In the genomic region with DNA sequence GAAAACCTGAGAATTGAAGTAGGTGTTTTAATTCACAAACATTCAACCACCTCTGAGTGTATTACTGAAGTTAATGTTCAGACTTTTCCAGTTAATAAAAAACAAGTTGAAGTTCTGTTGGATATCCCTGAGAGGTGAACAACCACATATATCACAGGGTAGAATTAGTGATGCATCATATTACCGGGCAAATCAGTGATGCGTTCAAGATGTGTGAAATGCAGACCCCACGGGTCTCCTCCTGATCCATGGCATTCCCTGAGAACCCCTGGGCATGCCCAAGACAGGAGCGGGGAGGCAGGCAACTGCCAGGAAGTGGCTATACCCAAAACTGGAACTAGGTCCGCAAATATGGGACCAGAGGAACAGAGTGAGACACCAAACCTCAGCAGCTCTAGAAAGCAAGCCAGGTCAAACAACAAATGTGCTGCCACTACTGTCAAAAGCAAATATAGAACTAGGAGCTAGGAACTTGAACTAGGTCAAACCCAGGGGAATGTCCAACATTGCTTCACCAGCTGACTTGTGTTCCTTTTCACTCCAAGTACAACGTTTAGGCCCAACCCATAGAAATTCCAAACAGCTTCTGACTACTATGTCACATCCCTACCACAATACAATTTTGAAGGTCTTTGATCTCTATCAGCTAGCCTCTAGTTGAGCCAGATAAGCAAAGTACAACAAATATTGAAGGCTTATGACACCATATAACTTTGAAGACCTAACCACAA, we compare ENCODE assay signal across 12 cellular contexts. TPM values are rescaled to one million over a fixed set of nuclear protein-coding genes. Genes with fewer than 3 reads are reported as not detected.
DNase-seq lines count a peak whose midpoint lies in the region; ATAC-seq, FAIRE-seq and TF ChIP-seq lines count a peak whose summit lies in the region.
"Had no signal": no experiment of that assay in that cellular context is flagged by ENCODE, and none has a peak within 500 bp of the region (broad histone marks: within the 10 kb centered on the region; RNA-seq: fewer than 3 reads in every experiment).

No MANE protein-coding gene starts in this region.

- no peak overlapping the region for H3K4me3 ChIP-seq in bronchial epithelial cell (ENCODE audit: low read depth, low read length)
- H3K4me3 ChIP-seq in HepG2 (replicated peaks in 1 of 3; ENCODE audit: insufficient read depth in 1 of 3, low read depth in 2 of 3, low read length in 3 of 3) = no peak overlapping the region
- no peak overlapping the region for H3K4me3 ChIP-seq in stomach

- no peak overlapping the region for H3K4me2 ChIP-seq in HepG2 (ENCODE audit: low read depth, low read length)

- H3K27me3 ChIP-seq in bronchial epithelial cell (ENCODE audit: control insufficient read depth, insufficient read depth, low read length) (no peaks in the 10 kb centered on the region), HepG2 (ENCODE audit: control insufficient read depth in 1 of 2, insufficient read depth in 2 of 2, low read length in 2 of 2) (peaks cover 1 to 38% of the 10 kb centered on the region in 2 experiments; a peak in 4 of 5 replicates), stomach (no peaks in the 10 kb centered on the region)

- intact Hi-C loops in HepG2 (cut with micrococcal nuclease; ENCODE audit: unreplicated experiment) (no loop called here), stomach (cut with DNase I; ENCODE audit: low total_unique reads) (no loop called here)

- POLR2A ChIA-PET in HepG2 (lab: Yijun Ruan, JAX) (interaction anchor here (0.7 to 0.9 kb wide), 2 partner anchors 47 to 52 kb away, joined by 3 read pairs; partner anchors contain the start of gene HAUS1), HEK293T (lab: Yijun Ruan, JAX) (no interaction called here)

- peak in 1 of 2 experiments; percentile 63; a peak in 2 of 4 replicates for TF ChIP-seq EP300 in HepG2 (IDR thresholded peaks at IDR 0.05; ENCODE audit: low read depth in 2 of 2, low read length in 2 of 2)
- peak; percentile 40; the same call in 1 of the 2 replicates for TF ChIP-seq EP300 in HepG2 (CRISPR knock-in tag; IDR thresholded peaks at IDR 0.05; ENCODE audit: borderline replicate concordance)
- TF ChIP-seq EP300 in stomach (IDR thresholded peaks at IDR 0.05) = no peak

- H3K27ac ChIP-seq in HepG2 (ENCODE audit: extremely low read length, insufficient read depth, low read length) (no peak overlapping the region), stomach (peak overlapping the region in 4 of 5 donors; percentile 5 to 68 (median 24))

- no peak overlapping the region for H2AFZ ChIP-seq in HepG2 (ENCODE audit: low read length)

- no peaks in the 10 kb centered on the region for H3K79me2 ChIP-seq in HepG2 (ENCODE audit: insufficient read depth, low read length)

- peaks cover 4% of the 10 kb centered on the region; the same call in 1 of the 2 replicates for H4K20me1 ChIP-seq in HepG2 (ENCODE audit: insufficient read depth, low read length)

- in situ Hi-C loops in HepG2 (cut with HindIII; ENCODE audit: extremely low pct_ligation_motif_present, low pct_unique_long_range_greater_than_20kb) = no loop called here

- CTCF ChIA-PET in HepG2 (lab: Yijun Ruan, JAX; ENCODE audit: low intra/inter-chr PET ratio, low total read pairs) (no interaction called here), HEK293T (lab: Yijun Ruan, JAX) (no interaction called here)

- DNase-seq in bronchial epithelial cell (ENCODE audit: low read depth) (peak; percentile 80), HepG2 (ENCODE audit: low spot score) (peak; percentile 98), stomach (peak; percentile 53), NCI-H2171 treated with DMSO at 0.1 percent for 48 hours (lab: John Stamatoyannopoulos, UW) (no peak), HEK293T (ENCODE audit: extremely low spot score) (no peak)
- DNase-seq: activated naive CD4-positive, alpha-beta T cell treated with anti-CD3 and anti-CD28 coated beads, Interleukin-2, amount 10 ng/mL, durations not matched to agents 7 days and 5 days; NCI-H2029 treated with DMSO at 0.1 percent for 48 hours had no signal

- TF ChIP-seq CTCF in bronchial epithelial cell (IDR thresholded peaks at IDR 0.05; ENCODE audit: insufficient read depth, low read length, severe bottlenecking) = no peak
- no peak for TF ChIP-seq CTCF in HepG2 (CRISPR knock-in tag; IDR thresholded peaks at IDR 0.05)
- TF ChIP-seq CTCF in stomach (IDR thresholded peaks at IDR 0.05) = no peak

- H3K4me1 ChIP-seq in HepG2 (ENCODE audit: insufficient read depth, low read length) (peaks cover 20% of the 10 kb centered on the region), stomach (peaks cover 10 to 39% (median 21%) of the 10 kb centered on the region in 4 donors)

- H3K36me3 ChIP-seq in bronchial epithelial cell (ENCODE audit: control insufficient read depth, insufficient read depth, low read length) = no peaks in the 10 kb centered on the region
- H3K36me3 ChIP-seq in HepG2 (replicated peaks in 1 of 2; ENCODE audit: control insufficient read depth in 1 of 2, insufficient read depth in 2 of 2, low read length in 2 of 2) = no peaks in the 10 kb centered on the region
- H3K36me3 ChIP-seq in stomach = no peaks in the 10 kb centered on the region

- H3K9me3 ChIP-seq in HepG2 (ENCODE audit: low read length) (no peaks in the 10 kb centered on the region), stomach (no peaks in the 10 kb centered on the region)

- H3K9ac ChIP-seq in HepG2 (ENCODE audit: insufficient read depth, low read depth, low read length) = no peak overlapping the region

- no peak for TF ChIP-seq POLR2A in HepG2 (IDR thresholded peaks at IDR 0.05; ENCODE audit: insufficient read depth in 1 of 2, low read depth in 2 of 2, low read length in 2 of 2)
- TF ChIP-seq POLR2A in stomach (IDR thresholded peaks at IDR 0.05) = no peak

- FAIRE-seq in bronchial epithelial cell (lab: Jason Lieb, UNC) (no peak), HepG2 (lab: Jason Lieb, UNC) (peak; percentile 98)
- FAIRE-seq: endometrium had no signal

- peak; percentile 40 for ATAC-seq in HG03354 (IDR thresholded peaks at IDR 0.05; ENCODE audit: poor library complexity, severe bottlenecking, unreplicated experiment)
- ATAC-seq in HepG2 = peak; percentile 98
- ATAC-seq in GM21786 (IDR thresholded peaks at IDR 0.05; ENCODE audit: unreplicated experiment) = no peak
- ATAC-seq in HG02642 (IDR thresholded peaks at IDR 0.05; ENCODE audit: poor library complexity, unreplicated experiment) = no peak
- ATAC-seq: Panc1 had no signal

- WGBS in HepG2 (ENCODE audit: low lambda C conversion rate) = 7% methylated on average over 5 of the region's 6 CpGs
- 49 to 70% (median 63%) methylated on average over 6 of the region's 6 CpGs for WGBS in stomach, 5 donors

- no TSS peak for BruUV-seq in HepG2 (replicated peaks; lab: Mats Ljungman, UMichigan)

- no peak for TF ChIP-seq RAD21 in HepG2 (CRISPR knock-in tag; IDR thresholded peaks at IDR 0.05)

RNA-seq across cellular contexts. Expression of gene PSTPIP2, which starts 20.2 kb away (rescaled TPM):
- total RNA-seq in bronchial epithelial cell (6.0 and 6.6 TPM in 2 replicates), HepG2 (2016; rRNA removed; fragmentation: Illumina TruSeq; extraction: Trizol) (0.27 and 0.51 TPM in 2 replicates), stomach (1 to 10 TPM; 1.2 to 7.8 (median 2.9) TPM)
- total RNA-seq in HepG2 (2016; cell fraction: cytosol; rRNA removed; fragmentation: Illumina TruSeq; extraction: Trizol; ENCODE audit: low read depth) = 0.18 TPM in 1 of 2 replicates, not detected in the other
- total RNA-seq in HepG2 (2016; cell fraction: insoluble cytoplasmic fraction; rRNA removed; fragmentation: Illumina TruSeq; extraction: Trizol) = 0.22 and 0.30 TPM in 2 replicates
- 0.12 and 0.17 TPM in 2 replicates for total RNA-seq in HepG2 (2016; cell fraction: membrane; rRNA removed; fragmentation: Illumina TruSeq; extraction: Trizol)
- 0.16 and 0.19 TPM in 2 replicates for total RNA-seq in HepG2 (2016; cell fraction: nucleus; rRNA removed; fragmentation: Illumina TruSeq; extraction: Trizol)
- polyA plus RNA-seq in HepG2 (2011; rRNA removed) (0.24 and 0.25 TPM in 2 replicates), stomach (10 to 100 TPM in 1 of 3 donors, 1 to 10 TPM in 2; 6.6 to 11.0 (median 9.2) TPM)
- 0.16 and 0.29 TPM in 2 replicates for polyA plus RNA-seq in HepG2 (2011; cell fraction: cytosol; rRNA removed)
- polyA plus RNA-seq in HepG2 (2011; cell fraction: nucleus; rRNA removed) = 0.06 and 0.10 TPM in 2 replicates
- polyA plus RNA-seq in HepG2 (2012) = 0.36 and 0.37 TPM in 2 replicates
- not detected in 2 replicates for polyA plus RNA-seq in HepG2 (2016; cell fraction: cytosol; fragmentation: Illumina TruSeq; extraction: Trizol; ENCODE audit: low read depth)
- polyA plus RNA-seq in HepG2 (2016; cell fraction: insoluble cytoplasmic fraction; fragmentation: Illumina TruSeq; extraction: Trizol; ENCODE audit: low read depth) = 0.38 and 0.43 TPM in 2 replicates
- 0.08 and 0.09 TPM in 2 replicates for polyA plus RNA-seq in HepG2 (2016; cell fraction: membrane; fragmentation: Illumina TruSeq; extraction: Trizol; ENCODE audit: low read depth)
- 0.53 and 0.56 TPM in 2 replicates for polyA plus RNA-seq in HepG2 (2016; cell fraction: nucleus; fragmentation: Illumina TruSeq; extraction: Trizol; ENCODE audit: insufficient read depth, low read depth)
- polyA minus RNA-seq in HepG2 (2011; rRNA and poly(A)+ RNA removed; ENCODE audit: low replicate concordance) = 0.28 and 1.0 TPM in 2 replicates
- polyA minus RNA-seq in HepG2 (2011; cell fraction: cytosol; rRNA and poly(A)+ RNA removed) = 0.99 TPM in 1 of 2 replicates, not detected in the other
- polyA minus RNA-seq in HepG2 (2011; cell fraction: nucleus; rRNA and poly(A)+ RNA removed) = 0.37 TPM in 1 of 2 replicates, not detected in the other

RNA-seq across cellular contexts. Expression of gene ATP5F1A, which starts 46.2 kb away (rescaled TPM):
- total RNA-seq in bronchial epithelial cell (506 and 666 TPM in 2 replicates), HepG2 (2016; rRNA removed; fragmentation: Illumina TruSeq; extraction: Trizol) (922 and 1,311 TPM in 2 replicates), stomach (100 to 1,000 TPM in 4 of 5 donors, 10 to 100 TPM in 1; 82.9 to 631 (median 583) TPM)
- total RNA-seq in HepG2 (2016; cell fraction: cytosol; rRNA removed; fragmentation: Illumina TruSeq; extraction: Trizol; ENCODE audit: low read depth) = 198 and 244 TPM in 2 replicates
- 940 and 1,285 TPM in 2 replicates for total RNA-seq in HepG2 (2016; cell fraction: insoluble cytoplasmic fraction; rRNA removed; fragmentation: Illumina TruSeq; extraction: Trizol)
- 436 and 513 TPM in 2 replicates for total RNA-seq in HepG2 (2016; cell fraction: membrane; rRNA removed; fragmentation: Illumina TruSeq; extraction: Trizol)
- 345 and 358 TPM in 2 replicates for total RNA-seq in HepG2 (2016; cell fraction: nucleus; rRNA removed; fragmentation: Illumina TruSeq; extraction: Trizol)
- polyA plus RNA-seq in HepG2 (2011; rRNA removed) (355 and 459 TPM in 2 replicates), stomach (100 to 1,000 TPM; 275 to 406 (median 372) TPM)
- 632 and 726 TPM in 2 replicates for polyA plus RNA-seq in HepG2 (2011; cell fraction: cytosol; rRNA removed)
- 189 and 204 TPM in 2 replicates for polyA plus RNA-seq in HepG2 (2011; cell fraction: nucleus; rRNA removed)
- 422 and 462 TPM in 2 replicates for polyA plus RNA-seq in HepG2 (2012)
- 150 and 167 TPM in 2 replicates for polyA plus RNA-seq in HepG2 (2016; cell fraction: cytosol; fragmentation: Illumina TruSeq; extraction: Trizol; ENCODE audit: low read depth)
- polyA plus RNA-seq in HepG2 (2016; cell fraction: insoluble cytoplasmic fraction; fragmentation: Illumina TruSeq; extraction: Trizol; ENCODE audit: low read depth) = 868 and 898 TPM in 2 replicates
- 264 and 311 TPM in 2 replicates for polyA plus RNA-seq in HepG2 (2016; cell fraction: membrane; fragmentation: Illumina TruSeq; extraction: Trizol; ENCODE audit: low read depth)
- 317 and 333 TPM in 2 replicates for polyA plus RNA-seq in HepG2 (2016; cell fraction: nucleus; fragmentation: Illumina TruSeq; extraction: Trizol; ENCODE audit: insufficient read depth, low read depth)
- 762 and 776 TPM in 2 replicates for polyA minus RNA-seq in HepG2 (2011; rRNA and poly(A)+ RNA removed; ENCODE audit: low replicate concordance)
- polyA minus RNA-seq in HepG2 (2011; cell fraction: cytosol; rRNA and poly(A)+ RNA removed) = 448 and 460 TPM in 2 replicates
- 137 and 150 TPM in 2 replicates for polyA minus RNA-seq in HepG2 (2011; cell fraction: nucleus; rRNA and poly(A)+ RNA removed)

RNA-seq across cellular contexts. Expression of gene HAUS1, which starts 52.3 kb away (rescaled TPM):
- total RNA-seq in bronchial epithelial cell (12.7 and 18.7 TPM in 2 replicates), HepG2 (2016; rRNA removed; fragmentation: Illumina TruSeq; extraction: Trizol) (59.2 and 90.3 TPM in 2 replicates), stomach (10 to 100 TPM in 2 of 5 donors, 1 to 10 TPM in 2, not detected in 1; 2.2 to 32.3 (median 16.7) TPM)
- total RNA-seq in HepG2 (2016; cell fraction: cytosol; rRNA removed; fragmentation: Illumina TruSeq; extraction: Trizol; ENCODE audit: low read depth) = 24.1 and 27.0 TPM in 2 replicates
- 59.8 and 92.6 TPM in 2 replicates for total RNA-seq in HepG2 (2016; cell fraction: insoluble cytoplasmic fraction; rRNA removed; fragmentation: Illumina TruSeq; extraction: Trizol)
- 30.0 and 34.0 TPM in 2 replicates for total RNA-seq in HepG2 (2016; cell fraction: membrane; rRNA removed; fragmentation: Illumina TruSeq; extraction: Trizol)
- total RNA-seq in HepG2 (2016; cell fraction: nucleus; rRNA removed; fragmentation: Illumina TruSeq; extraction: Trizol) = 22.1 and 27.7 TPM in 2 replicates
- polyA plus RNA-seq in HepG2 (2011; rRNA removed) (13.2 and 20.6 TPM in 2 replicates), stomach (10 to 100 TPM; 23.5 to 32.1 (median 28.6) TPM)
- 23.4 and 23.6 TPM in 2 replicates for polyA plus RNA-seq in HepG2 (2011; cell fraction: cytosol; rRNA removed)
- polyA plus RNA-seq in HepG2 (2011; cell fraction: nucleus; rRNA removed) = 8.2 and 10.6 TPM in 2 replicates
- polyA plus RNA-seq in HepG2 (2012) = 21.4 and 30.6 TPM in 2 replicates
- 18.5 and 19.3 TPM in 2 replicates for polyA plus RNA-seq in HepG2 (2016; cell fraction: cytosol; fragmentation: Illumina TruSeq; extraction: Trizol; ENCODE audit: low read depth)
- polyA plus RNA-seq in HepG2 (2016; cell fraction: insoluble cytoplasmic fraction; fragmentation: Illumina TruSeq; extraction: Trizol; ENCODE audit: low read depth) = 80.8 and 87.3 TPM in 2 replicates
- 23.2 and 25.9 TPM in 2 replicates for polyA plus RNA-seq in HepG2 (2016; cell fraction: membrane; fragmentation: Illumina TruSeq; extraction: Trizol; ENCODE audit: low read depth)
- polyA plus RNA-seq in HepG2 (2016; cell fraction: nucleus; fragmentation: Illumina TruSeq; extraction: Trizol; ENCODE audit: insufficient read depth, low read depth) = 36.7 and 38.3 TPM in 2 replicates
- polyA minus RNA-seq in HepG2 (2011; rRNA and poly(A)+ RNA removed; ENCODE audit: low replicate concordance) = 5.7 and 26.1 TPM in 2 replicates
- 15.0 and 18.4 TPM in 2 replicates for polyA minus RNA-seq in HepG2 (2011; cell fraction: cytosol; rRNA and poly(A)+ RNA removed)
- polyA minus RNA-seq in HepG2 (2011; cell fraction: nucleus; rRNA and poly(A)+ RNA removed) = 9.4 and 10.2 TPM in 2 replicates

Comparison
In these comparisons a context has a peak if more than half of its experiments do, and no peak if none do; other contexts are left out.
1. ATAC-seq: peak in HG03354 (single experiment) and HepG2 (single experiment); none in GM21786 (single experiment) and HG02642 (single experiment).
2. DNase-seq: peak in bronchial epithelial cell (single experiment), HepG2 (single experiment) and stomach (single experiment); none in NCI-H2171 treated with DMSO at 0.1 percent for 48 hours (single experiment) and HEK293T (single experiment).